In genomic region chr7:30896783-30897617, GRCh38 we compare ENCODE assay signal across 1 cellular context.
TF ChIP-seq lines count a peak whose summit lies in the region.

No MANE protein-coding gene starts in this region.

TF ChIP-seq in K562, 482 proteins besides CTCF, POLR2A, EP300 and RAD21 (continued from another document and continues in another):
- TF ChIP-seq NFIC (IDR thresholded peaks at IDR 0.05) (peak; percentile 84), TFE3 (CRISPR knock-in tag; IDR thresholded peaks at IDR 0.05) (no peak), ZNF77 (CRISPR knock-in tag; IDR thresholded peaks at IDR 0.05) (no peak), ZNF449 (CRISPR knock-in tag; IDR thresholded peaks at IDR 0.05) (no peak), CHD4 (IDR thresholded peaks at IDR 0.05; ENCODE audit: insufficient read depth, insufficient replicate concordance, low read depth, low read length, poor library complexity, severe bottlenecking) (no peak), CHD7 (IDR thresholded peaks at IDR 0.05; ENCODE audit: low read depth, low read length) (no peak), E2F5 (CRISPR knock-in tag; IDR thresholded peaks at IDR 0.05) (no peak), CREM (IDR thresholded peaks at IDR 0.05; ENCODE audit: low read depth) (peak; percentile 54), NKRF (IDR thresholded peaks at IDR 0.05; ENCODE audit: borderline replicate concordance) (no peak), YY1 (IDR thresholded peaks at IDR 0.05; ENCODE audit: borderline replicate concordance in 1 of 3, control insufficient read depth in 1 of 3, extremely low read depth in 1 of 3, insufficient read depth in 3 of 3, insufficient read length in 1 of 3, insufficient replicate concordance in 2 of 3, low read depth in 1 of 3, low read length in 2 of 3) (peak in 1 of 3 experiments; percentile 22), CBX3 (IDR thresholded peaks at IDR 0.05; ENCODE audit: borderline replicate concordance in 1 of 2, low read length in 2 of 2) (no peak), MEIS2 (IDR thresholded peaks at IDR 0.05; ENCODE audit: partially characterized antibody) (peak; percentile 11), ELK3 (CRISPR knock-in tag; IDR thresholded peaks at IDR 0.05) (no peak), FOXM1 (IDR thresholded peaks at IDR 0.05; ENCODE audit: low read depth) (peak; percentile 78), FOXM1 (CRISPR knock-in tag; IDR thresholded peaks at IDR 0.05; ENCODE audit: low read depth) (no peak), ZNF507 (tag; conservative IDR thresholded peaks at IDR 0.05) (no peak), FOXO4 (CRISPR knock-in tag; IDR thresholded peaks at IDR 0.05) (no peak), NELFE (IDR thresholded peaks at IDR 0.05; ENCODE audit: insufficient read depth, insufficient read length) (no peak), TBL1XR1 (IDR thresholded peaks at IDR 0.05; ENCODE audit: low read length in 2 of 2) (peak; percentile 51 to 70; a peak in 2 of 4 replicates), ZNF76 (CRISPR knock-in tag; IDR thresholded peaks at IDR 0.05; ENCODE audit: borderline replicate concordance) (no peak), ZSCAN32 (CRISPR knock-in tag; IDR thresholded peaks at IDR 0.05) (no peak), HLTF (IDR thresholded peaks at IDR 0.05) (no peak), CXXC5 (CRISPR knock-in tag; IDR thresholded peaks at IDR 0.05) (peak; percentile 86), MCM7 (IDR thresholded peaks at IDR 0.05) (no peak), JUND (IDR thresholded peaks at IDR 0.05; ENCODE audit: borderline replicate concordance, low read depth, low read length) (peak; percentile 22; the same call in 1 of the 2 replicates), JUND (tag; IDR thresholded peaks at IDR 0.05; ENCODE audit: borderline replicate concordance, low read depth, low read length) (no peak; the same call in 2 of the 3 replicates), PCBP2 (IDR thresholded peaks at IDR 0.05; ENCODE audit: low read depth, low read length, poor library complexity, severe bottlenecking) (no peak), HIVEP1 (CRISPR knock-in tag; IDR thresholded peaks at IDR 0.05) (no peak), CCNT2 (IDR thresholded peaks at IDR 0.05; ENCODE audit: borderline replicate concordance, extremely low read depth, insufficient read length, low read depth, low read length) (peak; percentile 97), ASH1L (IDR thresholded peaks at IDR 0.05; ENCODE audit: borderline replicate concordance, low read depth, partially characterized antibody) (no peak), MLX (CRISPR knock-in tag; conservative IDR thresholded peaks at IDR 0.05) (no peak), ZBTB7A (IDR thresholded peaks at IDR 0.05; ENCODE audit: borderline replicate concordance, control insufficient read depth, low read depth, low read length) (peak; percentile 47; the same call in 1 of the 2 replicates), ZNF583 (CRISPR knock-in tag; IDR thresholded peaks at IDR 0.05) (no peak), ZNF512 (tag; IDR thresholded peaks at IDR 0.05) (no peak), MYNN (IDR thresholded peaks at IDR 0.05) (0 out of 2 replicates have a peak, but pooled peaks have one; percentile 44), MYNN (CRISPR knock-in tag; IDR thresholded peaks at IDR 0.05) (no peak), RHOXF2B (CRISPR knock-in tag; conservative IDR thresholded peaks at IDR 0.05) (no peak), RBM39 (optimal IDR thresholded peaks at IDR 0.05; ENCODE audit: low read depth, low read length) (no peak)
